Comparison of ENCODE assay signal across 8 cellular contexts in the genomic region with DNA sequence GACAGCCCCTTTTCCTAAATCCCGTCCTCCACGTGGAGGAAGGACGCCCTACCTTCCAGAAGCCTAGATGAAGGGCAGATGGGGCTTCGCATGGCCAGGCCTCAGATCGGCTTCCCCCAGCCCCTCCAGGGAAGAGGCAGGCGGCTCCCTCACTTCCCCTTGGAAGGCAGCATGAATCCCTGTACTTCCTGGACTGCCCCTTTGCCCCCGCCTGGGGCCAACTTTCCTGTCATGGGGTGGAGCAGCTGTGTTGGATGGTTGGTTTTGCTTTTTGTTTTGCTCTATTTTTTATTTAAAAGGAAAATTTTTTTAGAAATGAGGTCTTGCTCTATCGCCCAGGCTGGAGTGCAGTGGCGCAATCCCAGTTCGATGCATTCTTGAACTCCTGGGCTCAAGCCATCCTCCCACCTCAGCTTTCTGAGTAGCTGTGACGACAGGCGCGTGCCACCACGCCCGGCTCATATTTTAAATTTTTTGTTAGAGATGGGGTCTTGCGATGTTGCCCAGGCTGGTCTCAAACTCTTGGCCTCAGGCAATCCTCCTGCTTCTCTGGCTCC. TPM values are rescaled to one million over a fixed set of nuclear protein-coding genes. Genes with fewer than 3 reads are reported as not detected.
DNase-seq lines count a peak whose midpoint lies in the region; ATAC-seq and TF ChIP-seq lines count a peak whose summit lies in the region.

No MANE protein-coding gene starts in this region.

- WGBS in hepatocyte (ENCODE audit: low lambda C conversion rate, missing lambda C conversion rate): 60% methylated on average over 16 of the region's 16 CpGs

- intact Hi-C loops in ascending aorta (cut with DNase I): loop anchor here (1.0 to 5.0 kb wide), 2 partner anchors 27 to 229 kb away; partner anchors contain the start of gene RFC2

- peak overlapping the region; percentile 45 to 57 for H3K4me3 ChIP-seq in ascending aorta
- no peak overlapping the region for H3K4me3 ChIP-seq in hepatocyte
- H3K4me3 ChIP-seq in skin epidermis: peak overlapping the region; percentile 12 to 31 (median 25)

- H3K27ac ChIP-seq in ascending aorta (peak overlapping the region; percentile 90 to 95), hepatocyte (peak overlapping the region; percentile 95), skin epidermis (peak overlapping the region; percentile 64 to 98 (median 88))

- H3K27me3 ChIP-seq in ascending aorta (no peaks in the 10 kb centered on the region), hepatocyte (no peaks in the 10 kb centered on the region)

- no peak overlapping the region for H2AFZ ChIP-seq in hepatocyte

- H3K4me1 ChIP-seq in ascending aorta: peaks cover 25 to 44% of the 10 kb centered on the region in 2 donors
- peaks cover 69% of the 10 kb centered on the region for H3K4me1 ChIP-seq in hepatocyte (ENCODE audit: insufficient read depth)

- H3K9me3 ChIP-seq in ascending aorta: no peaks in the 10 kb centered on the region
- H3K9me3 ChIP-seq in hepatocyte (ENCODE audit: low read depth): no peaks in the 10 kb centered on the region

- no peak overlapping the region for H3K27ac Mint-ChIP-seq in activated T-helper 17 cell treated with anti-CD3 and anti-CD28 coated beads, Interleukin-2, amount 50 U/mL, for 72 hours

- DNase-seq in GOT3 (lab: John Stamatoyannopoulos, UW) (peak; percentile 49), ascending aorta (ENCODE audit: low spot score in 2 of 2) (peak in 1 of 2 donors; percentile 80), hepatocyte (ENCODE audit: low spot score) (peak; percentile 56), T1000 (lab: John Stamatoyannopoulos, UW) (no peak), inferior parietal cortex (ENCODE audit: extremely low spot score) (no peak)

- peaks cover 32% of the 10 kb centered on the region for H4K20me1 ChIP-seq in hepatocyte (ENCODE audit: insufficient read depth, poor library complexity, severe bottlenecking)

- ATAC-seq in activated T-helper 17 cell treated with anti-CD3 and anti-CD28 coated beads, Interleukin-2, amount 50 U/mL, for 72 hours (replicated peaks): no peak
- ATAC-seq in HG02623 (IDR thresholded peaks at IDR 0.05; ENCODE audit: unreplicated experiment): no peak

- no peak overlapping the region for H3K4me3 Mint-ChIP-seq in activated T-helper 17 cell treated with anti-CD3 and anti-CD28 coated beads, Interleukin-2, amount 50 U/mL, for 72 hours

- H3K27me3 Mint-ChIP-seq in activated T-helper 17 cell treated with anti-CD3 and anti-CD28 coated beads, Interleukin-2, amount 50 U/mL, for 72 hours: no peaks in the 10 kb centered on the region

- H3K9me2 ChIP-seq in hepatocyte (replicated peaks; ENCODE audit: insufficient read depth): no peaks in the 10 kb centered on the region

- peaks cover 96% of the 10 kb centered on the region for H3K79me2 ChIP-seq in hepatocyte

- H3K4me2 ChIP-seq in hepatocyte: peak overlapping the region; percentile 71

- H3K4me1 Mint-ChIP-seq in activated T-helper 17 cell treated with anti-CD3 and anti-CD28 coated beads, Interleukin-2, amount 50 U/mL, for 72 hours: no peaks in the 10 kb centered on the region

- no peaks in the 10 kb centered on the region for H3K9me3 Mint-ChIP-seq in activated T-helper 17 cell treated with anti-CD3 and anti-CD28 coated beads, Interleukin-2, amount 50 U/mL, for 72 hours

- no peak for TF ChIP-seq CTCF in ascending aorta (IDR thresholded peaks at IDR 0.05)
- no peak for TF ChIP-seq CTCF in hepatocyte (IDR thresholded peaks at IDR 0.05; ENCODE audit: poor library complexity)

- H3K36me3 ChIP-seq in ascending aorta (no peaks in the 10 kb centered on the region), hepatocyte (replicated peaks; ENCODE audit: insufficient read depth, low read depth) (no peaks in the 10 kb centered on the region)

- no peaks in the 10 kb centered on the region for H3K36me3 Mint-ChIP-seq in activated T-helper 17 cell treated with anti-CD3 and anti-CD28 coated beads, Interleukin-2, amount 50 U/mL, for 72 hours (ENCODE audit: low read depth)

RNA-seq across cellular contexts. Expression of gene GTF2IRD1, which starts 27.2 kb away (rescaled TPM):
- total RNA-seq in ascending aorta (7.5 TPM), hepatocyte (27.8 and 34.9 TPM in 2 replicates)
- polyA plus RNA-seq in hepatocyte: 39.6 and 46.7 TPM in 2 replicates
- total RNA-seq in activated T-helper 17 cell treated with anti-CD3 and anti-CD28 coated beads, Interleukin-2, amount 50 U/mL, for 72 hours: 1 to 10 TPM in 1 of 2 donors, under 1 TPM in 1; 0.89 to 2.2 TPM

Comparison
In these comparisons a context has a peak if more than half of its experiments do, and no peak if none do; other contexts are left out.
1. DNase-seq: peak in GOT3 (single experiment) and hepatocyte (single experiment); none in T1000 (single experiment) and inferior parietal cortex (single experiment).
2. Peak in every context shown above with its lines, with median percentiles within 50 percentile points of each other: H3K27ac ChIP-seq.